In genomic region chr3:170258105-170258487, GRCh38 we compare ENCODE assay signal across 10 cellular contexts. TPM values are rescaled to one million over a fixed set of nuclear protein-coding genes. Genes with fewer than 3 reads are reported as not detected.
DNase-seq lines count a peak whose midpoint lies in the region; ATAC-seq, FAIRE-seq and TF ChIP-seq lines count a peak whose summit lies in the region.
"Had no signal": no experiment of that assay in that cellular context is flagged by ENCODE, and none has a peak within 500 bp of the region (broad histone marks: within the 10 kb centered on the region; RNA-seq: fewer than 3 reads in every experiment).

No MANE protein-coding gene starts in this region.

- TF ChIP-seq EP300 in GM12878 (IDR thresholded peaks at IDR 0.05; ENCODE audit: borderline replicate concordance in 1 of 2, control insufficient read depth in 1 of 2, low read depth in 2 of 2, low read length in 2 of 2) = no peak

- POLR2A ChIA-PET in GM12878 (lab: Charles Lee) = interaction anchor here (0.6 to 0.9 kb wide), 3 partner anchors 12 to 109 kb away, joined by 4 to 6 read pairs (median 5); no protein-coding TSS in a partner anchor

- FAIRE-seq in GM12878 (lab: Jason Lieb, UNC) = no peak

- H3K27ac ChIP-seq in BLaER1 (no peak overlapping the region), GM12878 (ENCODE audit: control insufficient read depth, insufficient read depth) (peak overlapping the region; percentile 28)
- H3K27ac ChIP-seq: left lung had no signal

- intact Hi-C loops in GM12878 (cut with micrococcal nuclease; ENCODE audit: unreplicated experiment) = loop anchor here (5.0 to 10.0 kb wide), 4 partner anchors 36 to 1837 kb away; partner anchors contain the start of genes PHC3, PRKCI and SKIL

- H3K4me3 ChIP-seq in BLaER1 (no peak overlapping the region), GM12878 (no peak overlapping the region)
- H3K4me3 ChIP-seq: left lung had no signal

- no peak overlapping the region for H2AFZ ChIP-seq in GM12878 (ENCODE audit: control insufficient read depth, low read depth, low read length)

- no peaks in the 10 kb centered on the region for H3K79me2 ChIP-seq in GM12878 (ENCODE audit: control insufficient read depth, insufficient read depth, low read length)

- H3K27me3 ChIP-seq in BLaER1 = no peaks in the 10 kb centered on the region
- no peaks in the 10 kb centered on the region for H3K27me3 ChIP-seq in GM12878 (replicated peaks in 1 of 2; ENCODE audit: control insufficient read depth in 2 of 2, insufficient read depth in 2 of 2, low read length in 1 of 2)
- H3K27me3 ChIP-seq: left lung had no signal

- RAD21 ChIA-PET in GM12878 (lab: Charles Lee; ENCODE audit: unreplicated experiment) = interaction anchor here (0.7 to 1.6 kb wide), 5 partner anchors 9 to 98 kb away, joined by 3 to 5 read pairs (median 4); partner anchors contain the start of gene PRKCI

- DNase-seq in GM12878 (ENCODE audit: low read depth, low spot score) (no peak), dedifferentiated amniotic fluid mesenchymal stem cell (ENCODE audit: extremely low spot score) (no peak), ureter (ENCODE audit: low spot score) (no peak), G401 (ENCODE audit: low spot score) (no peak)
- DNase-seq in activated effector memory CD4-positive, alpha-beta T cell treated with anti-CD3 and anti-CD28 coated beads, Interleukin-2, amount 50 U/mL, for 16 hours = no peak
- DNase-seq: aorta, left lung had no signal

- CTCF ChIA-PET in GM12878 (lab: Yijun Ruan, JAX) = interaction anchor here (0.8 to 1.2 kb wide), 4 partner anchors 35 to 156 kb away, joined by 3 to 4 read pairs (median 3); no protein-coding TSS in a partner anchor

- peak; percentile 15 for ATAC-seq in GM19452 (IDR thresholded peaks at IDR 0.05; ENCODE audit: unreplicated experiment)
- ATAC-seq in HG03442 (IDR thresholded peaks at IDR 0.05; ENCODE audit: unreplicated experiment) = peak; percentile 27
- ATAC-seq in GM12878 = peak; percentile 68
- ATAC-seq: left lung had no signal

- SMC1A ChIA-PET in GM12878 (lab: Charles Lee; ENCODE audit: uncharacterized antibody, unreplicated experiment) = interaction anchor here (0.9 to 1.4 kb wide), 2 partner anchors 12 to 116 kb away, joined by 3 to 4 read pairs; no protein-coding TSS in a partner anchor

- peaks cover 22% of the 10 kb centered on the region for H3K4me1 ChIP-seq in BLaER1
- peaks cover 26% of the 10 kb centered on the region for H3K4me1 ChIP-seq in GM12878 (ENCODE audit: control insufficient read depth, insufficient read depth, low read length)
- H3K4me1 ChIP-seq: left lung had no signal

- H3K36me3 ChIP-seq in BLaER1 (peaks cover 34% of the 10 kb centered on the region), GM12878 (ENCODE audit: control insufficient read depth in 2 of 2, insufficient read depth in 2 of 2, low read length in 1 of 2) (no peaks in the 10 kb centered on the region; a peak in 1 of 4 replicates)

- TF ChIP-seq RAD21 in GM12878 (IDR thresholded peaks at IDR 0.05; ENCODE audit: insufficient read depth, low read depth, low read length) = no peak

- H3K9me3 ChIP-seq in BLaER1 (peaks cover 18% of the 10 kb centered on the region; the same call in 1 of the 2 replicates), GM12878 (replicated peaks; ENCODE audit: control insufficient read depth, insufficient read depth, low read length) (no peaks in the 10 kb centered on the region)
- H3K9me3 ChIP-seq: left lung had no signal

- in situ Hi-C loops in GM12878 (cut with MboI) (no loop called here), G401 (cut with HindIII; ENCODE audit: low sequenced_read_pairs) (no loop called here)

- no peak for TF ChIP-seq CTCF in GM12878 (IDR thresholded peaks at IDR 0.05 in 2 of 3, conservative IDR thresholded peaks at IDR 0.05 in 1 of 3; ENCODE audit: control insufficient read depth in 2 of 3, extremely low read depth in 1 of 3, insufficient read depth in 1 of 3, low read depth in 3 of 3, low read length in 3 of 3)

- WGBS in GM12878 (ENCODE audit: insufficient coverage, insufficient replicate concordance, low lambda C conversion rate, missing lambda C conversion rate) = 42% methylated on average over 3 of the region's 3 CpGs

- no peak for TF ChIP-seq POLR2A in GM12878 (IDR thresholded peaks at IDR 0.05; ENCODE audit: low read depth, low read length)

- no TSS peak for BruUV-seq in GM12878 (replicated peaks; lab: Mats Ljungman, UMichigan)

- peaks cover 9% of the 10 kb centered on the region for H4K20me1 ChIP-seq in BLaER1
- no peaks in the 10 kb centered on the region for H4K20me1 ChIP-seq in GM12878 (ENCODE audit: control insufficient read depth, insufficient read depth)

- H3K9ac ChIP-seq in BLaER1 = no peak overlapping the region
- H3K9ac ChIP-seq in GM12878 (ENCODE audit: control insufficient read depth, insufficient read depth, low read length) = no peak overlapping the region

- peak overlapping the region; percentile 30 for H3K4me2 ChIP-seq in BLaER1
- H3K4me2 ChIP-seq in GM12878 (ENCODE audit: control insufficient read depth, insufficient read depth) = peak overlapping the region; percentile 39

TF ChIP-seq in GM12878, 131 proteins besides CTCF, POLR2A, EP300 and RAD21:
- TF ChIP-seq SPI1 (IDR thresholded peaks at IDR 0.05; ENCODE audit: borderline replicate concordance, insufficient read depth, low read depth, low read length) (0 out of 2 replicates have a peak, but pooled peaks have one; percentile 14), SREBF1 (IDR thresholded peaks at IDR 0.05; ENCODE audit: low read length) (no peak)

RNA-seq across cellular contexts. Expression of gene PRKCI, which starts 35.9 kb away (rescaled TPM):
- total RNA-seq in GM12878 (2013; cell fraction: nucleolus; rRNA removed) = 16.3 and 22.2 TPM in 2 replicates
- total RNA-seq in GM12878 (2014; rRNA removed) = 12.0 and 14.4 TPM in 2 replicates
- total RNA-seq in GM12878 (2014; rRNA removed; fragmentation: Illumina TruSeq; extraction: Trizol) = 14.1 and 14.6 TPM in 2 replicates
- 9.5 and 10.8 TPM in 2 replicates for total RNA-seq in GM12878 (2021)
- 2.3 TPM for polyA plus RNA-seq in GM12878 (2011; ENCODE audit: low read depth)
- polyA plus RNA-seq in GM12878 (2011; rRNA removed) = 11.7 and 19.0 TPM in 2 replicates
- polyA plus RNA-seq in GM12878 (2011; cell fraction: cytosol; rRNA removed) = 4.1 and 5.7 TPM in 2 replicates
- 4.6 and 5.1 TPM in 2 replicates for polyA plus RNA-seq in GM12878 (2011; cell fraction: nucleus; rRNA removed)
- polyA plus RNA-seq in GM12878 (2012) = 5.3 and 5.6 TPM in 2 replicates
- 12.4 and 15.8 TPM in 2 replicates for polyA plus RNA-seq in GM12878 (2014; fragmentation: Illumina TruSeq; extraction: Trizol)
- 1 to 10 TPM; 3.5 to 4.9 TPM for polyA plus RNA-seq in GM12878 (2014; fragmentation: Nextera tagmentation; extraction: Ambion mirVana)
- 8.0 and 8.6 TPM in 2 replicates for polyA plus RNA-seq in GM12878 (2014; rRNA removed)
- 10 to 100 TPM; 13.8 to 15.4 TPM for polyA plus RNA-seq in GM12878 (2016; fragmentation: Nextera tagmentation; extraction: Ambion mirVana)
- polyA minus RNA-seq in GM12878 (2011; rRNA and poly(A)+ RNA removed) = 10.1 and 14.4 TPM in 2 replicates
- polyA minus RNA-seq in GM12878 (2011; cell fraction: cytosol; rRNA and poly(A)+ RNA removed) = 6.3 and 7.8 TPM in 2 replicates
- 5.2 and 11.9 TPM in 2 replicates for polyA minus RNA-seq in GM12878 (2011; cell fraction: nucleus; rRNA and poly(A)+ RNA removed)
- 65.5 TPM for total RNA-seq in ureter
- 68.9 and 75.5 TPM in 2 replicates for total RNA-seq in G401 (2014; rRNA removed; shearing (Covaris generic))

Comparison
In these comparisons a context has a peak if more than half of its experiments do, and no peak if none do; other contexts are left out.
1. ATAC-seq: peak in every context shown above with its lines; median percentile 68 in GM12878; 27 in HG03442; 15 in GM19452.